8 cellular contexts compared by ENCODE assay signal in genomic region chr1:64469614-64469976, GRCh38. TPM values are rescaled to one million over a fixed set of nuclear protein-coding genes. Genes with fewer than 3 reads are reported as not detected.
DNase-seq lines count a peak whose midpoint lies in the region; FAIRE-seq and TF ChIP-seq lines count a peak whose summit lies in the region.

No MANE protein-coding gene starts in this region.

- peaks cover 0 to 25% (median 0%) of the 10 kb centered on the region in 11 experiments; a peak in 6 of 22 replicates for H4K20me1 ChIP-seq in BLaER1 treated with 17β-estradiol and CSF1 and Interleukin-3, amounts not matched to agents 10 nM and 100 nM

- H3K36me3 ChIP-seq in BLaER1 treated with 17β-estradiol and CSF1 and Interleukin-3, amounts not matched to agents 10 nM and 100 nM: no peaks in the 10 kb centered on the region
- no peaks in the 10 kb centered on the region for H3K36me3 ChIP-seq in bronchial epithelial cell (ENCODE audit: control insufficient read depth, insufficient read depth, low read length)

- peaks cover 7 to 35% (median 26%) of the 10 kb centered on the region in 10 experiments; a peak in 19 of 20 replicates for H3K4me1 ChIP-seq in BLaER1 treated with 17β-estradiol and CSF1 and Interleukin-3, amounts not matched to agents 10 nM and 100 nM

- TF ChIP-seq CTCF in HL-60 (IDR thresholded peaks at IDR 0.05; ENCODE audit: insufficient read depth, low read length) (no peak), bronchial epithelial cell (IDR thresholded peaks at IDR 0.05; ENCODE audit: insufficient read depth, low read length, severe bottlenecking) (no peak)

- peak overlapping the region; percentile 95 to 99 (median 97) for H3K4me2 ChIP-seq in BLaER1 treated with 17β-estradiol and CSF1 and Interleukin-3, amounts not matched to agents 10 nM and 100 nM

- H3K27ac ChIP-seq in BLaER1 treated with 17β-estradiol and CSF1 and Interleukin-3, amounts not matched to agents 10 nM and 100 nM: peak overlapping the region in 10 of 11 experiments; percentile 64 to 92 (median 88); a peak in 20 of 22 replicates
- H3K27ac ChIP-seq in HL-60 (replicated peaks): no peak overlapping the region

- DNase-seq in HL-60 (ENCODE audit: low read depth in 1 of 2, low spot score in 1 of 2) (no peak), bronchial epithelial cell (ENCODE audit: low read depth) (peak; percentile 26), lung microvascular endothelial cell (ENCODE audit: low read depth in 2 of 2) (peak; percentile 19), SIG-M5 (lab: John Stamatoyannopoulos, UW) (no peak), NCI-H2029 treated with DMSO at 0.1 percent for 48 hours (lab: John Stamatoyannopoulos, UW) (no peak), NAMALWA (ENCODE audit: low spot score) (no peak), NCI-H1694 (lab: John Stamatoyannopoulos, UW) (no peak)

- no peaks in the 10 kb centered on the region for H3K9me3 ChIP-seq in BLaER1 treated with 17β-estradiol and CSF1 and Interleukin-3, amounts not matched to agents 10 nM and 100 nM (replicated peaks in 1 of 11)

- peak overlapping the region; percentile 81 to 90 (median 88) for H3K4me3 ChIP-seq in BLaER1 treated with 17β-estradiol and CSF1 and Interleukin-3, amounts not matched to agents 10 nM and 100 nM
- peak overlapping the region; percentile 41 for H3K4me3 ChIP-seq in HL-60 (replicated peaks; ENCODE audit: insufficient read depth, low read length)
- H3K4me3 ChIP-seq in bronchial epithelial cell (ENCODE audit: low read depth, low read length): peak overlapping the region; percentile 63

- peaks cover 0 to 23% (median 6%) of the 10 kb centered on the region in 11 experiments; a peak in 8 of 22 replicates for H3K27me3 ChIP-seq in BLaER1 treated with 17β-estradiol and CSF1 and Interleukin-3, amounts not matched to agents 10 nM and 100 nM
- H3K27me3 ChIP-seq in HL-60 (ENCODE audit: insufficient read depth, poor library complexity, severe bottlenecking) (peaks cover 51% of the 10 kb centered on the region), bronchial epithelial cell (ENCODE audit: control insufficient read depth, insufficient read depth, low read length) (no peaks in the 10 kb centered on the region)

- no peak for FAIRE-seq in bronchial epithelial cell (lab: Jason Lieb, UNC)

- peak overlapping the region; percentile 79 to 93 (median 89) for H3K9ac ChIP-seq in BLaER1 treated with 17β-estradiol and CSF1 and Interleukin-3, amounts not matched to agents 10 nM and 100 nM

RNA-seq across cellular contexts. Expression of gene CACHD1, which starts 0.3 kb away (rescaled TPM):
- 0.77 and 1.8 TPM in 2 replicates for total RNA-seq in bronchial epithelial cell
- 3.1 and 4.2 TPM in 2 replicates for total RNA-seq in lung microvascular endothelial cell

Comparison
In these comparisons a context has a peak if more than half of its experiments do, and no peak if none do; other contexts are left out.
1. DNase-seq: peak in bronchial epithelial cell (single experiment) and lung microvascular endothelial cell (2 of 2); none in HL-60 (0 of 2), SIG-M5 (single experiment), NCI-H2029 treated with DMSO at 0.1 percent for 48 hours (single experiment), NAMALWA (single experiment) and NCI-H1694 (single experiment).
2. Peak in every context shown above with its lines, with median percentiles within 50 percentile points of each other: H3K4me3 ChIP-seq.